ENCODE assay signal across 1 cellular context in the genomic region with DNA sequence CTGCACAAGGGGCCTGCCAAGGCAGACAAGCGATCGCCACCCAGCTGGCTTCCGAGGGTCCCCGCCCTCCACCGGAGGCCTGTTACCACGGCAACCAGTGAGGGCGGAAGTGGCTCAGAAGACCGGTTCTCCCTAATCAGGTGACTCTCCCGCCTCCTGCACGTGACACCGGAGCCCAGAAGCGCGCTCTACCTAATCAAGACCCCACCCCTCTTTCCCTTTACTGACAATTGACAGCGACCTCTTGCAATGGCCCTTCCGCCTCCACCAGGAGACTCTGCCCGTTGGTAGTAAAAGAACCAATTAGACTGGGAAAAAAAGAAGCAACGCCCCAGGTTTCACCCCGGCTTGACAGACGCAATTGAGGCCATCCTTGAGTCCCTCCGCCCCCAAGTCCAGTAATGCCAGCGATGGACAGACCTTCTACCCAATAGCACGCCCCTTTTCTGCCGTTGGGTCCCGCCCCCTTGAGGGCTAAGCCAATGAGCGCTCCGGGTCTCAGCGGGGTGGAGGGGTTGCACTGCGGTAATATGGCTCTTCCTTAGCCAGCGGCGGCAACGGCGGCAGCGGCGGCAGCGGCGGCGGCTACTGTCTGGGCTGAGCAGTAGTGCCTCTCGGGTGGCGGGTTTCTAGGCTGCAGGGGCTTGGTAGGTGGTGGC.
A peak's percentile ranks its signal among the peaks of the same experiment; 100 is the strongest.
TF ChIP-seq lines count a peak whose summit lies in the region.

A gene (plus strand): TSS at position 525 of the 659 bp plus-strand sequence. CDS start 198 bp downstream, outside the sequence.

TF ChIP-seq in HepG2, 621 proteins besides CTCF, POLR2A, EP300 and RAD21 (continued from another document and continues in another):
- TF ChIP-seq, protein P1, sequence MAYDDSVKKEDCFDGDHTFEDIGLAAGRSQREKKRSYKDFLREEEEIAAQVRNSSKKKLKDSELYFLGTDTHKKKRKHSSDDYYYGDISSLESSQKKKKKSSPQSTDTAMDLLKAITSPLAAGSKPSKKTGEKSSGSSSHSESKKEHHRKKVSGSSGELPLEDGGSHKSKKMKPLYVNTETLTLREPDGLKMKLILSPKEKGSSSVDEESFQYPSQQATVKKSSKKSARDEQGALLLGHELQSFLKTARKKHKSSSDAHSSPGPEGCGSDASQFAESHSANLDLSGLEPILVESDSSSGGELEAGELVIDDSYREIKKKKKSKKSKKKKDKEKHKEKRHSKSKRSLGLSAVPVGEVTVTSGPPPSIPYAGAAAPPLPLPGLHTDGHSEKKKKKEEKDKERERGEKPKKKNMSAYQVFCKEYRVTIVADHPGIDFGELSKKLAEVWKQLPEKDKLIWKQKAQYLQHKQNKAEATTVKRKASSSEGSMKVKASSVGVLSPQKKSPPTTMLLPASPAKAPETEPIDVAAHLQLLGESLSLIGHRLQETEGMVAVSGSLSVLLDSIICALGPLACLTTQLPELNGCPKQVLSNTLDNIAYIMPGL (CRISPR knock-in tag; IDR thresholded peaks at IDR 0.05; ENCODE audit: borderline replicate concordance in 1 of 2, low read depth in 1 of 2) = peak in 1 of 2 experiments; percentile 69; a peak in 1 of 4 replicates
- peak; percentile 68; the same call in 1 of the 2 replicates for TF ChIP-seq HDAC1 (CRISPR knock-in tag; IDR thresholded peaks at IDR 0.05)
- no peak for TF ChIP-seq ZNF530 (CRISPR knock-in tag; IDR thresholded peaks at IDR 0.05; ENCODE audit: low read depth)
- TF ChIP-seq TSC22D2 (CRISPR knock-in tag; IDR thresholded peaks at IDR 0.05; ENCODE audit: borderline replicate concordance) = no peak
- TF ChIP-seq ZNF746 (CRISPR knock-in tag; IDR thresholded peaks at IDR 0.05) = no peak
- TF ChIP-seq HMG20A (CRISPR knock-in tag; IDR thresholded peaks at IDR 0.05; ENCODE audit: borderline replicate concordance) = no peak
- TF ChIP-seq, protein P2, sequence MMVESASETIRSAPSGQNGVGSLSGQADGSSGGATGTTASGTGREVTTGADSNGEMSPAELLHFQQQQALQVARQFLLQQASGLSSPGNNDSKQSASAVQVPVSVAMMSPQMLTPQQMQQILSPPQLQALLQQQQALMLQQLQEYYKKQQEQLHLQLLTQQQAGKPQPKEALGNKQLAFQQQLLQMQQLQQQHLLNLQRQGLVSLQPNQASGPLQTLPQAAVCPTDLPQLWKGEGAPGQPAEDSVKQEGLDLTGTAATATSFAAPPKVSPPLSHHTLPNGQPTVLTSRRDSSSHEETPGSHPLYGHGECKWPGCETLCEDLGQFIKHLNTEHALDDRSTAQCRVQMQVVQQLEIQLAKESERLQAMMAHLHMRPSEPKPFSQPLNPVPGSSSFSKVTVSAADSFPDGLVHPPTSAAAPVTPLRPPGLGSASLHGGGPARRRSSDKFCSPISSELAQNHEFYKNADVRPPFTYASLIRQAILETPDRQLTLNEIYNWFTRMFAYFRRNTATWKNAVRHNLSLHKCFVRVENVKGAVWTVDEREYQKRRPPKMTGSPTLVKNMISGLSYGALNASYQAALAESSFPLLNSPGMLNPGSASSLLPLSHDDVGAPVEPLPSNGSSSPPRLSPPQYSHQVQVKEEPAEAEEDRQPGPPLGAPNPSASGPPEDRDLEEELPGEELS (CRISPR knock-in tag; IDR thresholded peaks at IDR 0.05) = peak; percentile 39; the same call in 1 of the 2 replicates
- TF ChIP-seq, protein P3, sequence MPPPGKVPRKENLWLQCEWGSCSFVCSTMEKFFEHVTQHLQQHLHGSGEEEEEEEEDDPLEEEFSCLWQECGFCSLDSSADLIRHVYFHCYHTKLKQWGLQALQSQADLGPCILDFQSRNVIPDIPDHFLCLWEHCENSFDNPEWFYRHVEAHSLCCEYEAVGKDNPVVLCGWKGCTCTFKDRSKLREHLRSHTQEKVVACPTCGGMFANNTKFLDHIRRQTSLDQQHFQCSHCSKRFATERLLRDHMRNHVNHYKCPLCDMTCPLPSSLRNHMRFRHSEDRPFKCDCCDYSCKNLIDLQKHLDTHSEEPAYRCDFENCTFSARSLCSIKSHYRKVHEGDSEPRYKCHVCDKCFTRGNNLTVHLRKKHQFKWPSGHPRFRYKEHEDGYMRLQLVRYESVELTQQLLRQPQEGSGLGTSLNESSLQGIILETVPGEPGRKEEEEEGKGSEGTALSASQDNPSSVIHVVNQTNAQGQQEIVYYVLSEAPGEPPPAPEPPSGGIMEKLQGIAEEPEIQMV (CRISPR knock-in tag; IDR thresholded peaks at IDR 0.05; ENCODE audit: low read depth) = no peak
- no peak for TF ChIP-seq ZNF775 (CRISPR knock-in tag; IDR thresholded peaks at IDR 0.05; ENCODE audit: borderline replicate concordance)
- TF ChIP-seq ZNF75D (CRISPR knock-in tag; IDR thresholded peaks at IDR 0.05; ENCODE audit: borderline replicate concordance) = no peak
- no peak for TF ChIP-seq ZNF883 (CRISPR knock-in tag; IDR thresholded peaks at IDR 0.05; ENCODE audit: not compliant biosample characterization)
- TF ChIP-seq, protein P4, sequence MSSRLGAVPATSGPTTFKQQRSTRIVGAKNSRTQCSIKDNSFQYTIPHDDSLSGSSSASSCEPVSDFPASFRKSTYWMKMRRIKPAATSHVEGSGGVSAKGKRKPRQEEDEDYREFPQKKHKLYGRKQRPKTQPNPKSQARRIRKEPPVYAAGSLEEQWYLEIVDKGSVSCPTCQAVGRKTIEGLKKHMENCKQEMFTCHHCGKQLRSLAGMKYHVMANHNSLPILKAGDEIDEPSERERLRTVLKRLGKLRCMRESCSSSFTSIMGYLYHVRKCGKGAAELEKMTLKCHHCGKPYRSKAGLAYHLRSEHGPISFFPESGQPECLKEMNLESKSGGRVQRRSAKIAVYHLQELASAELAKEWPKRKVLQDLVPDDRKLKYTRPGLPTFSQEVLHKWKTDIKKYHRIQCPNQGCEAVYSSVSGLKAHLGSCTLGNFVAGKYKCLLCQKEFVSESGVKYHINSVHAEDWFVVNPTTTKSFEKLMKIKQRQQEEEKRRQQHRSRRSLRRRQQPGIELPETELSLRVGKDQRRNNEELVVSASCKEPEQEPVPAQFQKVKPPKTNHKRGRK (CRISPR knock-in tag; IDR thresholded peaks at IDR 0.05) = no peak
- no peak for TF ChIP-seq SNAPC2 (CRISPR knock-in tag; IDR thresholded peaks at IDR 0.05)
- TF ChIP-seq, protein P5, sequence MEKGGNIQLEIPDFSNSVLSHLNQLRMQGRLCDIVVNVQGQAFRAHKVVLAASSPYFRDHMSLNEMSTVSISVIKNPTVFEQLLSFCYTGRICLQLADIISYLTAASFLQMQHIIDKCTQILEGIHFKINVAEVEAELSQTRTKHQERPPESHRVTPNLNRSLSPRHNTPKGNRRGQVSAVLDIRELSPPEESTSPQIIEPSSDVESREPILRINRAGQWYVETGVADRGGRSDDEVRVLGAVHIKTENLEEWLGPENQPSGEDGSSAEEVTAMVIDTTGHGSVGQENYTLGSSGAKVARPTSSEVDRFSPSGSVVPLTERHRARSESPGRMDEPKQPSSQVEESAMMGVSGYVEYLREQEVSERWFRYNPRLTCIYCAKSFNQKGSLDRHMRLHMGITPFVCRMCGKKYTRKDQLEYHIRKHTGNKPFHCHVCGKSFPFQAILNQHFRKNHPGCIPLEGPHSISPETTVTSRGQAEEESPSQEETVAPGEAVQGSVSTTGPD (CRISPR knock-in tag; IDR thresholded peaks at IDR 0.05) = no peak
- no peak for TF ChIP-seq ZFP82 (CRISPR knock-in tag; IDR thresholded peaks at IDR 0.05; ENCODE audit: borderline replicate concordance)
- TF ChIP-seq, protein P6, sequence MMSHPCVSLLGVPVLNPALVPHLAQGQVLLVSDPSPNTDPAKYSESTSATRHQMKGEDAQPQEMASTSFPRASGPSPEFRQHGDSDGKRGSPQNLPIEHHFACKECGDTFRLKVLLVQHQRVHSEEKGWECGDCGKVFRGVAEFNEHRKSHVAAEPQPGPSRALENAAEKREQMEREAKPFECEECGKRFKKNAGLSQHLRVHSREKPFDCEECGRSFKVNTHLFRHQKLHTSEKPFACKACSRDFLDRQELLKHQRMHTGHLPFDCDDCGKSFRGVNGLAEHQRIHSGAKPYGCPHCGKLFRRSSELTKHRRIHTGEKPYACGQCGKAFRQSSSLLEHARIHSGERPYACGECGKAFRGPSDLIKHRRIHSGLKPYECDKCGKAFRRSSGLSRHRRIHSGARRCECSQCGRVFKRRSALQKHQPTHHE (CRISPR knock-in tag; IDR thresholded peaks at IDR 0.05; ENCODE audit: borderline replicate concordance) = no peak
- no peak for TF ChIP-seq MAFG (CRISPR knock-in tag; IDR thresholded peaks at IDR 0.05)
- no peak for TF ChIP-seq ETV6 (CRISPR knock-in tag; conservative IDR thresholded peaks at IDR 0.05)
- no peak for TF ChIP-seq CCAR2 (optimal IDR thresholded peaks at IDR 0.05; ENCODE audit: low read depth, low read length)
- TF ChIP-seq, protein P7, sequence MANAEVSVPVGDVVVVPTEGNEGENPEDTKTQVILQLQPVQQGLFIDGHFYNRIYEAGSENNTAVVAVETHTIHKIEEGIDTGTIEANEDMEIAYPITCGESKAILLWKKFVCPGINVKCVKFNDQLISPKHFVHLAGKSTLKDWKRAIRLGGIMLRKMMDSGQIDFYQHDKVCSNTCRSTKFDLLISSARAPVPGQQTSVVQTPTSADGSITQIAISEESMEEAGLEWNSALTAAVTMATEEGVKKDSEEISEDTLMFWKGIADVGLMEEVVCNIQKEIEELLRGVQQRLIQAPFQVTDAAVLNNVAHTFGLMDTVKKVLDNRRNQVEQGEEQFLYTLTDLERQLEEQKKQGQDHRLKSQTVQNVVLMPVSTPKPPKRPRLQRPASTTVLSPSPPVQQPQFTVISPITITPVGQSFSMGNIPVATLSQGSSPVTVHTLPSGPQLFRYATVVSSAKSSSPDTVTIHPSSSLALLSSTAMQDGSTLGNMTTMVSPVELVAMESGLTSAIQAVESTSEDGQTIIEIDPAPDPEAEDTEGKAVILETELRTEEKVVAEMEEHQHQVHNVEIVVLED (CRISPR knock-in tag; IDR thresholded peaks at IDR 0.05; ENCODE audit: borderline replicate concordance) = no peak
- no peak for TF ChIP-seq ZNF644 (CRISPR knock-in tag; IDR thresholded peaks at IDR 0.05; ENCODE audit: low read depth)
- TF ChIP-seq ZSCAN22 (CRISPR knock-in tag; IDR thresholded peaks at IDR 0.05) = no peak
- TF ChIP-seq CEBPG (CRISPR knock-in tag; IDR thresholded peaks at IDR 0.05) = no peak
- TF ChIP-seq, protein P8, sequence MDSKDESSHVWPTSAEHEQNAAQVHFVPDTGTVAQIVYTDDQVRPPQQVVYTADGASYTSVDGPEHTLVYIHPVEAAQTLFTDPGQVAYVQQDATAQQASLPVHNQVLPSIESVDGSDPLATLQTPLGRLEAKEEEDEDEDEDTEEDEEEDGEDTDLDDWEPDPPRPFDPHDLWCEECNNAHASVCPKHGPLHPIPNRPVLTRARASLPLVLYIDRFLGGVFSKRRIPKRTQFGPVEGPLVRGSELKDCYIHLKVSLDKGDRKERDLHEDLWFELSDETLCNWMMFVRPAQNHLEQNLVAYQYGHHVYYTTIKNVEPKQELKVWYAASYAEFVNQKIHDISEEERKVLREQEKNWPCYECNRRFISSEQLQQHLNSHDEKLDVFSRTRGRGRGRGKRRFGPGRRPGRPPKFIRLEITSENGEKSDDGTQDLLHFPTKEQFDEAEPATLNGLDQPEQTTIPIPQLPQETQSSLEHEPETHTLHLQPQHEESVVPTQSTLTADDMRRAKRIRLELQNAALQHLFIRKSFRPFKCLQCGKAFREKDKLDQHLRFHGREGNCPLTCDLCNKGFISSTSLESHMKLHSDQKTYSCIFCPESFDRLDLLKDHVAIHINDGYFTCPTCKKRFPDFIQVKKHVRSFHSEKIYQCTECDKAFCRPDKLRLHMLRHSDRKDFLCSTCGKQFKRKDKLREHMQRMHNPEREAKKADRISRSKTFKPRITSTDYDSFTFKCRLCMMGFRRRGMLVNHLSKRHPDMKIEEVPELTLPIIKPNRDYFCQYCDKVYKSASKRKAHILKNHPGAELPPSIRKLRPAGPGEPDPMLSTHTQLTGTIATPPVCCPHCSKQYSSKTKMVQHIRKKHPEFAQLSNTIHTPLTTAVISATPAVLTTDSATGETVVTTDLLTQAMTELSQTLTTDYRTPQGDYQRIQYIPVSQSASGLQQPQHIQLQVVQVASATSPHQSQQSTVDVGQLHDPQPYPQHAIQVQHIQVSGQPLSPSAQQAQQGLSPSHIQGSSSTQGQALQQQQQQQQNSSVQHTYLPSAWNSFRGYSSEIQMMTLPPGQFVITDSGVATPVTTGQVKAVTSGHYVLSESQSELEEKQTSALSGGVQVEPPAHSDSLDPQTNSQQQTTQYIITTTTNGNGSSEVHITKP (CRISPR knock-in tag; IDR thresholded peaks at IDR 0.05; ENCODE audit: low read depth) = peak; percentile 57; the same call in 1 of the 2 replicates
- no peak for TF ChIP-seq ZNF282 (IDR thresholded peaks at IDR 0.05; ENCODE audit: partially characterized antibody)
- TF ChIP-seq ZSCAN12 (CRISPR knock-in tag; IDR thresholded peaks at IDR 0.05) = no peak
- peak; percentile 23; the same call in 1 of the 2 replicates for TF ChIP-seq FOXC1 (CRISPR knock-in tag; IDR thresholded peaks at IDR 0.05; ENCODE audit: borderline replicate concordance)
- TF ChIP-seq, protein P9, sequence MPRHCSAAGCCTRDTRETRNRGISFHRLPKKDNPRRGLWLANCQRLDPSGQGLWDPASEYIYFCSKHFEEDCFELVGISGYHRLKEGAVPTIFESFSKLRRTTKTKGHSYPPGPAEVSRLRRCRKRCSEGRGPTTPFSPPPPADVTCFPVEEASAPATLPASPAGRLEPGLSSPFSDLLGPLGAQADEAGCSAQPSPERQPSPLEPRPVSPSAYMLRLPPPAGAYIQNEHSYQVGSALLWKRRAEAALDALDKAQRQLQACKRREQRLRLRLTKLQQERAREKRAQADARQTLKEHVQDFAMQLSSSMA (CRISPR knock-in tag; IDR thresholded peaks at IDR 0.05) = peak; percentile 45; the same call in 1 of the 2 replicates
- TF ChIP-seq, protein P10, sequence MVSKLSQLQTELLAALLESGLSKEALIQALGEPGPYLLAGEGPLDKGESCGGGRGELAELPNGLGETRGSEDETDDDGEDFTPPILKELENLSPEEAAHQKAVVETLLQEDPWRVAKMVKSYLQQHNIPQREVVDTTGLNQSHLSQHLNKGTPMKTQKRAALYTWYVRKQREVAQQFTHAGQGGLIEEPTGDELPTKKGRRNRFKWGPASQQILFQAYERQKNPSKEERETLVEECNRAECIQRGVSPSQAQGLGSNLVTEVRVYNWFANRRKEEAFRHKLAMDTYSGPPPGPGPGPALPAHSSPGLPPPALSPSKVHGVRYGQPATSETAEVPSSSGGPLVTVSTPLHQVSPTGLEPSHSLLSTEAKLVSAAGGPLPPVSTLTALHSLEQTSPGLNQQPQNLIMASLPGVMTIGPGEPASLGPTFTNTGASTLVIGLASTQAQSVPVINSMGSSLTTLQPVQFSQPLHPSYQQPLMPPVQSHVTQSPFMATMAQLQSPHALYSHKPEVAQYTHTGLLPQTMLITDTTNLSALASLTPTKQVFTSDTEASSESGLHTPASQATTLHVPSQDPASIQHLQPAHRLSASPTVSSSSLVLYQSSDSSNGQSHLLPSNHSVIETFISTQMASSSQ (IDR thresholded peaks at IDR 0.05; ENCODE audit: low read depth) = no peak
- TF ChIP-seq, protein P10 (CRISPR knock-in tag; IDR thresholded peaks at IDR 0.05; ENCODE audit: borderline replicate concordance) = no peak
- 0 out of 2 replicates have a peak, but pooled peaks have one; percentile 24 for TF ChIP-seq ZNF224 (CRISPR knock-in tag; IDR thresholded peaks at IDR 0.05)
- TF ChIP-seq HNF4A (CRISPR knock-in tag; IDR thresholded peaks at IDR 0.05) = no peak
- TF ChIP-seq RNF2 (conservative IDR thresholded peaks at IDR 0.05; ENCODE audit: low read depth) = no peak
- peak; percentile 85 for TF ChIP-seq RBFOX2 (IDR thresholded peaks at IDR 0.05; ENCODE audit: low read depth, low read length)
